In genomic region chr6:78953798-78954197, GRCh38 we compare ENCODE assay signal across 9 cellular contexts.
"Had no signal": no experiment of that assay in that cellular context is flagged by ENCODE, and none has a peak within 500 bp of the region (broad histone marks: within the 10 kb centered on the region; RNA-seq: fewer than 3 reads in every experiment).

No MANE protein-coding gene starts in this region.

- H3K27ac Mint-ChIP-seq: GM23338, H9, HFFc6 had no signal

- DNase-seq: GM23248, GOT3, H7, H9, HCEC 1CT, HFFc6 had no signal

- H3K9me3 ChIP-seq: HAP-1 had no signal

- H3K4me3 Mint-ChIP-seq: GM23338, H9, HFFc6 had no signal

- H3K4me3 ChIP-seq: GM23248, GM23338, HAP-1 had no signal

- ATAC-seq: GM23338, HCT116 had no signal
